ENCODE assay signal across 21 cellular contexts in genomic region chr16:57987441-57988177, GRCh38. TPM values are rescaled to one million over a fixed set of nuclear protein-coding genes. Genes with fewer than 3 reads are reported as not detected.
A peak's percentile ranks its signal among the peaks of the same experiment; 100 is the strongest.
DNase-seq lines count a peak whose midpoint lies in the region; ATAC-seq and TF ChIP-seq lines count a peak whose summit lies in the region.
"Had no signal": no experiment of that assay in that cellular context is flagged by ENCODE, and none has a peak within 500 bp of the region (broad histone marks: within the 10 kb centered on the region; RNA-seq: fewer than 3 reads in every experiment).

No MANE protein-coding gene starts in this region.

- 98% methylated on average over 7 of the region's 8 CpGs for WGBS in mesenchymal stem cell
- 91 to 95% methylated on average over 4 to 8 of the region's 8 CpGs for WGBS in upper lobe of left lung, 2 donors

- TF ChIP-seq CTCF in glutamatergic neuron (IDR thresholded peaks at IDR 0.05; ENCODE audit: partially characterized antibody, unreplicated experiment) (no peak), WTC11 (IDR thresholded peaks at IDR 0.05) (no peak), upper lobe of left lung (IDR thresholded peaks at IDR 0.05) (no peak)

- H3K36me3 Mint-ChIP-seq in glutamatergic neuron (ENCODE audit: unreplicated experiment) = peaks cover 4% of the 10 kb centered on the region
- no peaks in the 10 kb centered on the region for H3K36me3 Mint-ChIP-seq in WTC11
- no peaks in the 10 kb centered on the region for H3K36me3 Mint-ChIP-seq in activated CD4-positive, alpha-beta T cell treated with anti-CD3 and anti-CD28 coated beads, Interleukin-2, amount 10 ng/mL, durations not matched to agents 7 days and 5 days (ENCODE audit: low read depth)

- no peak overlapping the region for H2BK5ac ChIP-seq in mesenchymal stem cell (ENCODE audit: low read depth, low read length, poor library complexity, severe bottlenecking)

- no peak overlapping the region for H3K18ac ChIP-seq in mesenchymal stem cell (ENCODE audit: low read depth in 1 of 2, low read length in 2 of 2)

- H4K91ac ChIP-seq in mesenchymal stem cell (ENCODE audit: low read length) = no peak overlapping the region

- H3K4me1 Mint-ChIP-seq in glutamatergic neuron (ENCODE audit: low read depth, unreplicated experiment) = peaks cover 3% of the 10 kb centered on the region
- H3K4me1 Mint-ChIP-seq in WTC11 = peaks cover 13% of the 10 kb centered on the region
- peaks cover 13% of the 10 kb centered on the region for H3K4me1 Mint-ChIP-seq in activated CD4-positive, alpha-beta T cell treated with anti-CD3 and anti-CD28 coated beads, Interleukin-2, amount 10 ng/mL, durations not matched to agents 7 days and 5 days

- no peak overlapping the region for H3K4ac ChIP-seq in mesenchymal stem cell (ENCODE audit: low read depth in 1 of 2, low read length in 2 of 2)

- H3K36me3 ChIP-seq in mesenchymal stem cell (ENCODE audit: control insufficient read depth in 1 of 2, insufficient read depth in 2 of 2, low read depth in 1 of 2, low read length in 2 of 2) (no peaks in the 10 kb centered on the region), upper lobe of left lung (no peaks in the 10 kb centered on the region)

- H3K9me3 Mint-ChIP-seq in glutamatergic neuron (ENCODE audit: unreplicated experiment) = peaks cover 3% of the 10 kb centered on the region
- H3K9me3 Mint-ChIP-seq in WTC11 = no peaks in the 10 kb centered on the region
- no peaks in the 10 kb centered on the region for H3K9me3 Mint-ChIP-seq in activated CD4-positive, alpha-beta T cell treated with anti-CD3 and anti-CD28 coated beads, Interleukin-2, amount 10 ng/mL, durations not matched to agents 7 days and 5 days
- H3K9me3 Mint-ChIP-seq: CD8-positive, alpha-beta memory T cell had no signal

- no peak overlapping the region for H3K14ac ChIP-seq in mesenchymal stem cell (ENCODE audit: low read length in 2 of 2)

- H3K27me3 Mint-ChIP-seq in glutamatergic neuron (ENCODE audit: unreplicated experiment) = peaks cover 5% of the 10 kb centered on the region
- H3K27me3 Mint-ChIP-seq in WTC11 (ENCODE audit: low read depth) = peaks cover 48% of the 10 kb centered on the region
- peaks cover 2% of the 10 kb centered on the region for H3K27me3 Mint-ChIP-seq in activated CD4-positive, alpha-beta T cell treated with anti-CD3 and anti-CD28 coated beads, Interleukin-2, amount 10 ng/mL, durations not matched to agents 7 days and 5 days

- H2AK5ac ChIP-seq in mesenchymal stem cell (ENCODE audit: low read length, severe bottlenecking) = no peak overlapping the region

- no peak overlapping the region for H3K27ac Mint-ChIP-seq in glutamatergic neuron (ENCODE audit: unreplicated experiment)
- H3K27ac Mint-ChIP-seq in WTC11 = no peak overlapping the region
- no peak overlapping the region for H3K27ac Mint-ChIP-seq in activated CD4-positive, alpha-beta T cell treated with anti-CD3 and anti-CD28 coated beads, Interleukin-2, amount 10 ng/mL, durations not matched to agents 7 days and 5 days

- H3K9me3 ChIP-seq in mesenchymal stem cell (ENCODE audit: control insufficient read depth, low read length) (no peaks in the 10 kb centered on the region), upper lobe of left lung (no peaks in the 10 kb centered on the region)
- H3K9me3 ChIP-seq: BLaER1 treated with 17β-estradiol and CSF1 and Interleukin-3, amounts not matched to agents 10 nM and 100 nM had no signal

- H3K79me1 ChIP-seq in mesenchymal stem cell (replicated peaks; ENCODE audit: low read length, poor library complexity, severe bottlenecking) = no peaks in the 10 kb centered on the region

- peaks cover 27 to 80% of the 10 kb centered on the region in 2 experiments for H3K27me3 ChIP-seq in mesenchymal stem cell (ENCODE audit: control insufficient read depth in 1 of 2, insufficient read depth in 1 of 2, low read length in 2 of 2)
- no peaks in the 10 kb centered on the region for H3K27me3 ChIP-seq in upper lobe of left lung
- H3K27me3 ChIP-seq: BLaER1 treated with 17β-estradiol and CSF1 and Interleukin-3, amounts not matched to agents 10 nM and 100 nM had no signal

- H3K9ac ChIP-seq in mesenchymal stem cell (ENCODE audit: low read length) = no peak overlapping the region
- H3K9ac ChIP-seq: BLaER1 treated with 17β-estradiol and CSF1 and Interleukin-3, amounts not matched to agents 10 nM and 100 nM had no signal

- no peak overlapping the region for H2BK12ac ChIP-seq in mesenchymal stem cell (ENCODE audit: low read length in 2 of 2)

- H2BK15ac ChIP-seq in mesenchymal stem cell (ENCODE audit: low read depth, poor library complexity, severe bottlenecking) = peak overlapping the region; percentile 2

- no peak overlapping the region for H3K4me3 Mint-ChIP-seq in glutamatergic neuron (ENCODE audit: unreplicated experiment)
- no peak overlapping the region for H3K4me3 Mint-ChIP-seq in WTC11
- no peak overlapping the region for H3K4me3 Mint-ChIP-seq in activated CD4-positive, alpha-beta T cell treated with anti-CD3 and anti-CD28 coated beads, Interleukin-2, amount 10 ng/mL, durations not matched to agents 7 days and 5 days

- H2BK120ac ChIP-seq in mesenchymal stem cell (ENCODE audit: low read depth, low read length) = no peak overlapping the region

- no peak overlapping the region for H3K4me2 ChIP-seq in mesenchymal stem cell (ENCODE audit: low read length, poor library complexity, severe bottlenecking)
- H3K4me2 ChIP-seq: BLaER1 treated with 17β-estradiol and CSF1 and Interleukin-3, amounts not matched to agents 10 nM and 100 nM had no signal

- CTCF ChIA-PET in WTC11 (lab: Charles Lee) = interaction anchor here (0.9 to 2.2 kb wide), 4 partner anchors 10 to 192 kb away, joined by 3 to 5 read pairs (median 4); no protein-coding TSS in a partner anchor
- CTCF ChIA-PET in activated CD4-positive, alpha-beta T cell treated with anti-CD3 and anti-CD28 coated beads, Interleukin-2, amount 10 ng/mL, durations not matched to agents 7 days and 5 days (lab: Charles Lee) = interaction anchor here (0.6 to 0.9 kb wide), 2 partner anchors 11 to 90 kb away, joined by 3 to 5 read pairs; no protein-coding TSS in a partner anchor

- H2AFZ ChIP-seq in mesenchymal stem cell (ENCODE audit: low read depth, low read length) = no peak overlapping the region

- TF ChIP-seq POLR2A in upper lobe of left lung (IDR thresholded peaks at IDR 0.05) = no peak

- no peak for TF ChIP-seq EP300 in upper lobe of left lung (IDR thresholded peaks at IDR 0.05)

- no peak overlapping the region for H4K8ac ChIP-seq in mesenchymal stem cell (ENCODE audit: low read length)

- no peak overlapping the region for H3K27ac ChIP-seq in mesenchymal stem cell (ENCODE audit: low read length, poor library complexity, severe bottlenecking)
- no peak overlapping the region for H3K27ac ChIP-seq in upper lobe of left lung
- H3K27ac ChIP-seq: 22Rv1; BLaER1 treated with 17β-estradiol and CSF1 and Interleukin-3, amounts not matched to agents 10 nM and 100 nM had no signal

- POLR2A ChIA-PET in WTC11 (lab: Charles Lee) = no interaction called here
- POLR2A ChIA-PET in activated CD4-positive, alpha-beta T cell treated with anti-CD3 and anti-CD28 coated beads, Interleukin-2, amount 10 ng/mL, durations not matched to agents 7 days and 5 days (lab: Charles Lee) = no interaction called here

- DNase-seq in activated effector memory CD4-positive, alpha-beta T cell treated with anti-CD3 and anti-CD28 coated beads, Interleukin-2, amount 50 U/mL, for 16 hours = peak; percentile 53
- no peak for DNase-seq in activated effector memory CD4-positive, alpha-beta T cell treated with Interleukin-2 at 50 U/mL for 16 hours
- DNase-seq in glutamatergic neuron (peak; percentile 5), mesenchymal stem cell (no peak), WTC11 (ENCODE audit: low spot score) (no peak), upper lobe of left lung (no peak)
- no peak for DNase-seq in activated CD4-positive, alpha-beta T cell treated with anti-CD3 and anti-CD28 coated beads, Interleukin-2, amount 10 ng/mL, durations not matched to agents 7 days and 5 days
- no peak for DNase-seq in effector CD4-positive, alpha-beta T cell
- DNase-seq: ACHN, DMS53, Karpas-422, MV-4-11, NCI-H1105 treated with DMSO at 0.1 percent for 48 hours, NCI-H2029 treated with DMSO at 0.1 percent for 48 hours, NCI-H226, NCI-H510A treated with DMSO at 0.1 percent for 48 hours, NCI-H748 treated with DMSO at 0.1 percent for 48 hours had no signal

- ATAC-seq in WTC11 = no peak
- ATAC-seq in upper lobe of left lung (ENCODE audit: low FRiP score in 2 of 2) = no peak

- H3K23ac ChIP-seq in mesenchymal stem cell (ENCODE audit: low read length in 2 of 2) = no peak overlapping the region

- H3K4me1 ChIP-seq in mesenchymal stem cell (ENCODE audit: control insufficient read depth, insufficient read depth, low read depth, low read length) = peaks cover 17% of the 10 kb centered on the region
- H3K4me1 ChIP-seq in upper lobe of left lung = peaks cover 11 to 21% (median 18%) of the 10 kb centered on the region in 4 donors

- H3K4me3 ChIP-seq in mesenchymal stem cell (ENCODE audit: insufficient read depth in 1 of 2, low read depth in 1 of 2, low read length in 2 of 2) = no peak overlapping the region
- no peak overlapping the region for H3K4me3 ChIP-seq in upper lobe of left lung
- H3K4me3 ChIP-seq: BLaER1 treated with 17β-estradiol and CSF1 and Interleukin-3, amounts not matched to agents 10 nM and 100 nM had no signal

RNA-seq across cellular contexts. Expression of gene ZNF319, which starts 12.9 kb away (rescaled TPM):
- 13.9 TPM for total RNA-seq in glutamatergic neuron (ENCODE audit: unreplicated experiment)
- 10.0 TPM for polyA plus RNA-seq in mesenchymal stem cell (2013, experiment 1 of 2)
- 10.1 TPM for polyA plus RNA-seq in mesenchymal stem cell (2013, experiment 2 of 2)
- total RNA-seq in WTC11 (2021) = 4.6 to 5.5 TPM (median 5.3 TPM) in 3 replicates
- total RNA-seq in upper lobe of left lung = 10 to 100 TPM in 4 of 6 donors, 1 to 10 TPM in 2; 8.0 to 28.3 (median 13.3) TPM
- 10 to 100 TPM; 19.8 to 20.8 TPM for total RNA-seq in activated CD4-positive, alpha-beta T cell treated with anti-CD3 and anti-CD28 coated beads, Interleukin-2, amount 10 ng/mL, durations not matched to agents 7 days and 5 days

RNA-seq across cellular contexts. Expression of gene USB1, which starts 13.6 kb away (rescaled TPM):
- total RNA-seq in glutamatergic neuron (ENCODE audit: unreplicated experiment) = 107 TPM
- 37.7 TPM for polyA plus RNA-seq in mesenchymal stem cell (2013, experiment 1 of 2)
- polyA plus RNA-seq in mesenchymal stem cell (2013, experiment 2 of 2) = 38.4 TPM
- total RNA-seq in WTC11 (2021) = 67.1 to 75.2 TPM (median 69.6 TPM) in 3 replicates
- 10 to 100 TPM; 32.7 to 55.5 (median 46.5) TPM for total RNA-seq in upper lobe of left lung
- 10 to 100 TPM; 52.0 to 58.0 TPM for total RNA-seq in activated CD4-positive, alpha-beta T cell treated with anti-CD3 and anti-CD28 coated beads, Interleukin-2, amount 10 ng/mL, durations not matched to agents 7 days and 5 days

RNA-seq across cellular contexts. Expression of gene CNGB1, which starts 16.7 kb away (rescaled TPM):
- total RNA-seq in glutamatergic neuron (ENCODE audit: unreplicated experiment) (0.91 TPM), WTC11 (2021) (not detected in 3 replicates), upper lobe of left lung (under 1 TPM in 2 of 6 donors, not detected in 4; 0.06 to 0.39 TPM)
- not detected for polyA plus RNA-seq in mesenchymal stem cell (2013, experiment 1 of 2)
- polyA plus RNA-seq in mesenchymal stem cell (2013, experiment 2 of 2) = 0.01 TPM
- total RNA-seq in activated CD4-positive, alpha-beta T cell treated with anti-CD3 and anti-CD28 coated beads, Interleukin-2, amount 10 ng/mL, durations not matched to agents 7 days and 5 days = not detected
- total RNA-seq: CD8-positive, alpha-beta memory T cell; M059J had no signal
- polyA plus RNA-seq: CD8-positive, alpha-beta memory T cell had no signal

RNA-seq across cellular contexts. Expression of gene MMP15, which starts 37.9 kb away (rescaled TPM):
- 69.9 TPM for total RNA-seq in glutamatergic neuron (ENCODE audit: unreplicated experiment)
- polyA plus RNA-seq in mesenchymal stem cell (2013, experiment 1 of 2) = 13.9 TPM
- 13.9 TPM for polyA plus RNA-seq in mesenchymal stem cell (2013, experiment 2 of 2)
- total RNA-seq in WTC11 (2021) = 55.5 to 60.7 TPM (median 58.2 TPM) in 3 replicates
- 10 to 100 TPM; 14.7 to 30.5 (median 25.3) TPM for total RNA-seq in upper lobe of left lung
- total RNA-seq in activated CD4-positive, alpha-beta T cell treated with anti-CD3 and anti-CD28 coated beads, Interleukin-2, amount 10 ng/mL, durations not matched to agents 7 days and 5 days = under 1 TPM; 0.20 to 0.27 TPM

Comparison
In these comparisons a context has a peak if more than half of its experiments do, and no peak if none do; other contexts are left out.
1. DNase-seq: peak in activated effector memory CD4-positive, alpha-beta T cell treated with anti-CD3 and anti-CD28 coated beads, Interleukin-2, amount 50 U/mL, for 16 hours (single experiment) and glutamatergic neuron (single experiment); none in activated effector memory CD4-positive, alpha-beta T cell treated with Interleukin-2 at 50 U/mL for 16 hours (single experiment), mesenchymal stem cell (single experiment), WTC11 (single experiment), upper lobe of left lung (0 of 2), activated CD4-positive, alpha-beta T cell treated with anti-CD3 and anti-CD28 coated beads, Interleukin-2, amount 10 ng/mL, durations not matched to agents 7 days and 5 days (single experiment) and effector CD4-positive, alpha-beta T cell (single experiment).